Comparison of ENCODE assay signal across 8 cellular contexts in the genomic region with DNA sequence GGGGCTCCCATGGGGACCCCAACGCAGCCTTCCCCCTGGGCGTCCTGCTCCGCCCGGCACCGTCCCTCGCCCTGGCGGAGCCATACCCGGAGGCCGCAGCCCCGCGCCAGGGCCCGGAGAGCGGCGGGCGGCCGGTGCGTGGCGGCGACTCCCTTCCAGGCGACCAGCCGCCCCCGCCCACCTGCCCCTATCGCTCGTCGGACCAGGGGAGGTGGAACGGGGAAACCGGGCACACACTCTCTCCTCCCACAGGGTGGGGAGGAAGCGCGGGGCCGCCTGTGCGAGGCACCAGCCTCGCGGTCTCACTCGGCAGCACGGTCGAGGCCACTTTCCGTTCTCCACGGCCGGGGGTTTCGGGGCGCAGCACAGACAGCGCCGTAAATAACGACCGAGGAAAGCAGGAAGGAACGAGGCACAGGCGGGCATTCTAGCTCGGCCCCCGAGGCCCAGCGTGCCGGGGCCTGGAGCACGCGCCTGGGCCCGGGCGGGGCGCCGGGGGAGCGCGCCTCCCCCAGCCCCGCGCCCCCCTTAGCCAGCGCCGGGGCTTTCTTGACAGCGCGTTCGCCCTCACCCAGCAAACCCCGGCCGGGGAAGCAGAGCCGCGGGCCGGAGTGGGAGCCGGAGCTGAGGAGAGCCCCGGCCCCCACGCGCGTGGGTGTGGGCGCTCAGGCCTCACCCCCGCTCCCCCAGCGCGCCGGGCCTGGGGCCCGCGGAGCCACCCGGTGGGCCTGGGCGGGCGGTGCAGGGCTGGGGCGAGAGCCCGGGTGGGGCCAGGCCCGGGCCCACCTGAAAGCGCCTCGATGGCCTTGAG.
DNase-seq lines count a peak whose midpoint lies in the region; ATAC-seq lines count a peak whose summit lies in the region.

No MANE protein-coding gene starts in this region.

- H3K9me3 ChIP-seq in iPS-20b (ENCODE audit: insufficient read depth, low read depth, low read length) (no peaks in the 10 kb centered on the region), stomach smooth muscle (ENCODE audit: control insufficient read depth in 2 of 2, low read length in 2 of 2) (no peaks in the 10 kb centered on the region)

- no peaks in the 10 kb centered on the region for H3K27me3 ChIP-seq in iPS-20b (ENCODE audit: insufficient read depth, low read length)
- H3K27me3 ChIP-seq in stomach smooth muscle (ENCODE audit: control insufficient read depth in 1 of 2, insufficient read depth in 2 of 2, low read length in 2 of 2): peaks cover 54 to 82% of the 10 kb centered on the region in 2 donors

- DNase-seq in activated gamma-delta T cell (lab: John Stamatoyannopoulos, UW) (peak; percentile 23), activated gamma-delta T cell treated with Interleukin-2 at 50 U/mL for 16 hours (no peak), NCI-H774 (lab: John Stamatoyannopoulos, UW) (peak; percentile 12), amniotic epithelial cell (ENCODE audit: low read depth) (peak; percentile 29), AG08396 (ENCODE audit: low spot score) (no peak)

- H3K9ac ChIP-seq in iPS-20b (ENCODE audit: low read depth, low read length) (peak overlapping the region; percentile 95), stomach smooth muscle (ENCODE audit: low read length in 2 of 2) (no peak overlapping the region)

- H3K27ac ChIP-seq in iPS-20b (ENCODE audit: low read length) (peak overlapping the region; percentile 85), stomach smooth muscle (ENCODE audit: low read length) (no peak overlapping the region)

- H3K36me3 ChIP-seq in iPS-20b (ENCODE audit: insufficient read depth, low read depth, low read length) (peaks cover 11% of the 10 kb centered on the region; the same call in 1 of the 2 replicates), stomach smooth muscle (ENCODE audit: control insufficient read depth in 2 of 2, insufficient read depth in 2 of 2, low read length in 2 of 2) (no peaks in the 10 kb centered on the region)

- H3K4me1 ChIP-seq in iPS-20b (ENCODE audit: insufficient read depth, low read length) (peaks cover 8% of the 10 kb centered on the region; the same call in 1 of the 2 replicates), stomach smooth muscle (ENCODE audit: control insufficient read depth, insufficient read depth, low read length) (peaks cover 34% of the 10 kb centered on the region)

- H3K4me3 ChIP-seq in iPS-20b (ENCODE audit: low read length) (peak overlapping the region; percentile 81), stomach smooth muscle (ENCODE audit: low read length in 2 of 2) (peak overlapping the region; percentile 44 to 62)

- no peak for ATAC-seq in GM21576 (IDR thresholded peaks at IDR 0.05; ENCODE audit: unreplicated experiment)

Comparison
In these comparisons a context has a peak if more than half of its experiments do, and no peak if none do; other contexts are left out.
1. DNase-seq: peak in activated gamma-delta T cell (single experiment), NCI-H774 (single experiment) and amniotic epithelial cell (single experiment); none in activated gamma-delta T cell treated with Interleukin-2 at 50 U/mL for 16 hours (single experiment) and AG08396 (single experiment).